24 cellular contexts compared by ENCODE assay signal in the genomic region with DNA sequence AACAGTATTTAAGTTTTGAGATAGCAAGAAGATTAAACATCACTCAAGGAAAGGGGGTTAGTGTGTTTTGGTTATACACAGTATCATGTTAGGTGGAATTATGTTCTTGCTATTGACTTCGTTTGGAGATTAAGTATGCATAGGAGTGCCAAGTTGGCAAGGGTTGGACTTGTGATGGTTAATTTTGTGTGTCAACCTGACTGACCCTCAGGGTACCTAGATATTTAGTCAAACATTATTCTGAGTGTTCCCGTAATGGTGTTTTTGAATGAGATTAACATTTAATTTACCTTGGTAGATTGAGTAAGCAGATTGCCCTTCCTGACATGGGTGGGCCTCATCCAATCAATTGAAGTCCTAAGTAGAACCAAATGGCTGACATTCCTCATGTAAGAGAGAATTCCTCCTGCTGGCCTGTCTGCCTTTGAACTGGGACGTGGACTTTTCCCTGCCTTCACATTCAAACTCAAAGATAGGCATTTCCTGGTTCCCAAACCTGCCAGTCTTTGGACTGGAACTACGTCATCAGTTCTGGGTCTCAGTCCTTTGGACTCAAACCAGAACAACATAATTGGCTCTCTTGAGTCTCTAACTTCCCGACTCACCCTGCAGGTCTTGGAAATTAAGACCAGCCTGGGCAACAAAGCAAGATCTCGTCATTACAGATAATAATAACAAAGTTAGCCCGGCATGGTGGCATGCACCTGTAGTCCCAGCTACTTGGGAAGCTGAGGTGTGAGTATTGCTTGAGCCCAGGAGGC. TPM values are rescaled to one million over a fixed set of nuclear protein-coding genes. Genes with fewer than 3 reads are reported as not detected.
DNase-seq lines count a peak whose midpoint lies in the region; ATAC-seq, FAIRE-seq and TF ChIP-seq lines count a peak whose summit lies in the region.
"Had no signal": no experiment of that assay in that cellular context is flagged by ENCODE, and none has a peak within 500 bp of the region (broad histone marks: within the 10 kb centered on the region; RNA-seq: fewer than 3 reads in every experiment).

No MANE protein-coding gene starts in this region.

- peak overlapping the region; percentile 24 for H3K27ac Mint-ChIP-seq in Caco-2 (ENCODE audit: unreplicated experiment)
- H3K27ac Mint-ChIP-seq: B cell; CD14-positive monocyte; CD4-positive, alpha-beta memory T cell; CD4-positive, CD25-positive, alpha-beta regulatory T cell had no signal

- POLR2A ChIA-PET in Caco-2 (lab: Charles Lee) (no interaction called here), HepG2 (lab: Yijun Ruan, JAX) (no interaction called here)

- CTCF ChIA-PET in Caco-2 (lab: Charles Lee) (no interaction called here), HepG2 (lab: Yijun Ruan, JAX; ENCODE audit: low intra/inter-chr PET ratio, low total read pairs) (no interaction called here)

- TF ChIP-seq POLR2A in HepG2 (IDR thresholded peaks at IDR 0.05; ENCODE audit: insufficient read depth in 1 of 2, low read depth in 2 of 2, low read length in 2 of 2) = no peak

- no peaks in the 10 kb centered on the region for H3K36me3 Mint-ChIP-seq in Caco-2 (ENCODE audit: insufficient read depth, unreplicated experiment)
- H3K36me3 Mint-ChIP-seq: CD14-positive monocyte; CD4-positive, alpha-beta memory T cell; CD4-positive, CD25-positive, alpha-beta regulatory T cell; CD8-positive, alpha-beta memory T cell had no signal

- TF ChIP-seq CTCF in Caco-2 (IDR thresholded peaks at IDR 0.05; ENCODE audit: insufficient read depth in 1 of 2, low read depth in 1 of 2, low read length in 1 of 2, severe bottlenecking in 1 of 2, unreplicated experiment in 1 of 2) = no peak
- no peak for TF ChIP-seq CTCF in HepG2 (CRISPR knock-in tag; IDR thresholded peaks at IDR 0.05)
- no peak for TF ChIP-seq CTCF in BE2C (IDR thresholded peaks at IDR 0.05; ENCODE audit: low read depth, low read length)

- DNase-seq in Caco-2 (peak in 1 of 2 experiments; percentile 45), HepG2 (ENCODE audit: low spot score) (peak; percentile 86), small intestine (peak; percentile 44), GM23248 (no peak), BE2C (no peak)
- DNase-seq: AML-193; C1 segment of cervical spinal cord; Calu3; CD4-positive, alpha-beta memory T cell; CD4-positive, CD25-positive, alpha-beta regulatory T cell; CD8-positive, alpha-beta memory T cell; COR-L47; DMS79 treated with DMSO at 0.1 percent for 48 hours; GF-D8 had no signal

- no peak for FAIRE-seq in HepG2 (lab: Jason Lieb, UNC)
- FAIRE-seq in small intestine (lab: Jason Lieb, UNC) = no peak
- FAIRE-seq: A549, D721Med, G401.6, GM12891, GM19239 had no signal

- no peaks in the 10 kb centered on the region for H3K27me3 ChIP-seq in Caco-2 (replicated peaks; ENCODE audit: control insufficient read depth, insufficient read depth, low read length)
- no peaks in the 10 kb centered on the region for H3K27me3 ChIP-seq in HepG2 (ENCODE audit: control insufficient read depth in 1 of 2, insufficient read depth in 2 of 2, low read length in 2 of 2)
- H3K27me3 ChIP-seq in small intestine (ENCODE audit: control insufficient read depth in 2 of 2, insufficient read depth in 2 of 2, low read length in 2 of 2) = no peaks in the 10 kb centered on the region
- no peaks in the 10 kb centered on the region; the same call in 1 of the 2 replicates for H3K27me3 ChIP-seq in GM23248 (replicated peaks; ENCODE audit: insufficient read depth)
- H3K27me3 ChIP-seq in BE2C = peaks cover 4% of the 10 kb centered on the region; the same call in 1 of the 2 replicates
- H3K27me3 ChIP-seq: BLaER1 had no signal

- no peaks in the 10 kb centered on the region for H3K36me3 ChIP-seq in Caco-2 (ENCODE audit: control insufficient read depth, insufficient read depth, low read length)
- no peaks in the 10 kb centered on the region for H3K36me3 ChIP-seq in HepG2 (replicated peaks in 1 of 2; ENCODE audit: control insufficient read depth in 1 of 2, insufficient read depth in 2 of 2, low read length in 2 of 2)
- H3K36me3 ChIP-seq in small intestine (ENCODE audit: control insufficient read depth in 2 of 2, insufficient read depth in 2 of 2, low read length in 2 of 2) = no peaks in the 10 kb centered on the region
- H3K36me3 ChIP-seq in GM23248 (ENCODE audit: low read depth) = no peaks in the 10 kb centered on the region
- H3K36me3 ChIP-seq in BE2C = no peaks in the 10 kb centered on the region
- H3K36me3 ChIP-seq: BLaER1 had no signal

- H3K27me3 Mint-ChIP-seq in Caco-2 (ENCODE audit: insufficient read depth, unreplicated experiment) = no peaks in the 10 kb centered on the region

- H3K79me2 ChIP-seq in HepG2 (ENCODE audit: insufficient read depth, low read length) (no peaks in the 10 kb centered on the region), GM23248 (ENCODE audit: insufficient read depth) (no peaks in the 10 kb centered on the region)

- H3K4me1 Mint-ChIP-seq in Caco-2 (ENCODE audit: low read depth, unreplicated experiment) = peaks cover 14% of the 10 kb centered on the region
- H3K4me1 Mint-ChIP-seq: B cell; CD14-positive monocyte; CD4-positive, alpha-beta memory T cell; CD4-positive, CD25-positive, alpha-beta regulatory T cell; CD8-positive, alpha-beta memory T cell had no signal

- TF ChIP-seq EP300 in HepG2 (IDR thresholded peaks at IDR 0.05; ENCODE audit: low read depth in 2 of 2, low read length in 2 of 2) (peak in 1 of 2 experiments; percentile 74; a peak in 2 of 4 replicates), HepG2 (CRISPR knock-in tag; IDR thresholded peaks at IDR 0.05; ENCODE audit: borderline replicate concordance) (peak; percentile 51)

- H3K9me2 ChIP-seq in GM23248 (ENCODE audit: insufficient read depth) = no peaks in the 10 kb centered on the region

- 29% methylated on average over 7 of the region's 7 CpGs for WGBS in HepG2 (ENCODE audit: low lambda C conversion rate)
- 41 to 61% (median 46%) methylated on average over 7 of the region's 7 CpGs for WGBS in small intestine, 3 donors
- 16 to 18% methylated on average over 7 of the region's 7 CpGs for WGBS in GM23248 (ENCODE audit: low coverage in 1 of 2, low lambda C conversion rate in 2 of 2, missing lambda C conversion rate in 2 of 2), 2 experiments

- in situ Hi-C loops in HepG2 (cut with HindIII; ENCODE audit: extremely low pct_ligation_motif_present, low pct_unique_long_range_greater_than_20kb) (no loop called here), GM23248 (cut with MboI) (no loop called here)

- H3K9ac ChIP-seq in HepG2 (ENCODE audit: insufficient read depth, low read depth, low read length) = peak overlapping the region; percentile 37; the same call in 1 of the 2 replicates
- H3K9ac ChIP-seq in GM23248 = no peak overlapping the region
- H3K9ac ChIP-seq: BLaER1 had no signal

- H3K4me2 ChIP-seq in HepG2 (ENCODE audit: low read depth, low read length) (peak overlapping the region; percentile 63), GM23248 (ENCODE audit: unreplicated experiment) (no peak overlapping the region)
- H3K4me2 ChIP-seq: A549, BLaER1 had no signal

- intact Hi-C loops in Caco-2 (cut with micrococcal nuclease; ENCODE audit: unreplicated experiment) (no loop called here), HepG2 (cut with micrococcal nuclease; ENCODE audit: unreplicated experiment) (no loop called here)

- H3K4me1 ChIP-seq in Caco-2 = peaks cover 9% of the 10 kb centered on the region
- H3K4me1 ChIP-seq in HepG2 (ENCODE audit: insufficient read depth, low read length) = peaks cover 53% of the 10 kb centered on the region
- no peaks in the 10 kb centered on the region for H3K4me1 ChIP-seq in small intestine (ENCODE audit: control insufficient read depth in 2 of 2, insufficient read depth in 1 of 2, low read depth in 1 of 2, low read length in 1 of 2)
- no peaks in the 10 kb centered on the region for H3K4me1 ChIP-seq in GM23248 (ENCODE audit: insufficient read depth)
- no peaks in the 10 kb centered on the region for H3K4me1 ChIP-seq in BE2C
- H3K4me1 ChIP-seq: A549, BLaER1 had no signal

- H3K4me3 ChIP-seq in Caco-2 (ENCODE audit: low read depth, low read length) = no peak overlapping the region
- H3K4me3 ChIP-seq in HepG2 (replicated peaks in 1 of 3; ENCODE audit: insufficient read depth in 1 of 3, low read depth in 2 of 3, low read length in 3 of 3) = peak overlapping the region in 1 of 3 experiments; percentile 6; a peak in 1 of 6 replicates
- no peak overlapping the region for H3K4me3 ChIP-seq in small intestine (ENCODE audit: low read depth in 1 of 2, low read length in 2 of 2)
- H3K4me3 ChIP-seq in GM23248 = no peak overlapping the region
- no peak overlapping the region for H3K4me3 ChIP-seq in BE2C (ENCODE audit: low read depth, low read length)
- H3K4me3 ChIP-seq: A549, BLaER1 had no signal

- no peak for TF ChIP-seq RAD21 in HepG2 (CRISPR knock-in tag; IDR thresholded peaks at IDR 0.05)

- ATAC-seq in HepG2 (peak; percentile 94), HG03025 (IDR thresholded peaks at IDR 0.05; ENCODE audit: low FRiP score, unreplicated experiment) (no peak)
- ATAC-seq: A549 had no signal

- H2AFZ ChIP-seq in HepG2 (ENCODE audit: low read length) (peak overlapping the region; percentile 5), GM23248 (no peak overlapping the region)

- BruUV-seq in Caco-2 (replicated peaks; lab: Mats Ljungman, UMichigan) (no TSS peak), HepG2 (replicated peaks; lab: Mats Ljungman, UMichigan) (no TSS peak)

- H3K9me3 ChIP-seq in Caco-2 (peaks cover 12% of the 10 kb centered on the region), HepG2 (ENCODE audit: low read length) (no peaks in the 10 kb centered on the region), small intestine (ENCODE audit: control insufficient read depth, low read depth) (no peaks in the 10 kb centered on the region), GM23248 (ENCODE audit: low read depth) (no peaks in the 10 kb centered on the region), BE2C (no peaks in the 10 kb centered on the region; the same call in 1 of the 2 replicates)
- H3K9me3 ChIP-seq: A549, BLaER1 had no signal

- H4K20me1 ChIP-seq in HepG2 (ENCODE audit: insufficient read depth, low read length) (no peaks in the 10 kb centered on the region), GM23248 (ENCODE audit: insufficient read depth) (no peaks in the 10 kb centered on the region)
- H4K20me1 ChIP-seq: BLaER1 had no signal

- no peak overlapping the region for H3K4me3 Mint-ChIP-seq in Caco-2 (ENCODE audit: unreplicated experiment)
- H3K4me3 Mint-ChIP-seq: B cell; CD14-positive monocyte; CD4-positive, alpha-beta memory T cell; CD4-positive, CD25-positive, alpha-beta regulatory T cell; CD8-positive, alpha-beta memory T cell had no signal

- H3K27ac ChIP-seq in HepG2 (ENCODE audit: extremely low read length, insufficient read depth, low read length) (peak overlapping the region; percentile 75), small intestine (ENCODE audit: low read depth in 1 of 2, low read length in 1 of 2) (no peak overlapping the region), GM23248 (no peak overlapping the region)
- H3K27ac ChIP-seq: 22Rv1, A549, BLaER1 had no signal

- peaks cover 27% of the 10 kb centered on the region for H3K9me3 Mint-ChIP-seq in Caco-2 (ENCODE audit: unreplicated experiment)
- H3K9me3 Mint-ChIP-seq: CD8-positive, alpha-beta memory T cell had no signal

- H3F3A ChIP-seq in GM23248 (ENCODE audit: insufficient read depth) = no peaks in the 10 kb centered on the region

RNA-seq across cellular contexts. Expression of a gene that starts 38.6 kb away (rescaled TPM):
- total RNA-seq in Caco-2 (2022) (49.3 and 50.9 TPM in 2 replicates), HepG2 (2016; rRNA removed; fragmentation: Illumina TruSeq; extraction: Trizol) (45.9 and 48.5 TPM in 2 replicates)
- total RNA-seq in HepG2 (2016; cell fraction: cytosol; rRNA removed; fragmentation: Illumina TruSeq; extraction: Trizol; ENCODE audit: low read depth) = 45.7 and 46.3 TPM in 2 replicates
- 42.5 and 48.4 TPM in 2 replicates for total RNA-seq in HepG2 (2016; cell fraction: insoluble cytoplasmic fraction; rRNA removed; fragmentation: Illumina TruSeq; extraction: Trizol)
- 46.5 and 51.9 TPM in 2 replicates for total RNA-seq in HepG2 (2016; cell fraction: membrane; rRNA removed; fragmentation: Illumina TruSeq; extraction: Trizol)
- 38.7 and 39.4 TPM in 2 replicates for total RNA-seq in HepG2 (2016; cell fraction: nucleus; rRNA removed; fragmentation: Illumina TruSeq; extraction: Trizol)
- polyA plus RNA-seq in HepG2 (2011; rRNA removed) (54.3 and 65.0 TPM in 2 replicates), small intestine (10 to 100 TPM in 1 of 3 donors, 1 to 10 TPM in 2; 8.1 to 21.8 (median 8.4) TPM), GM23248 (2016; fragmentation: Nextera tagmentation; extraction: Ambion mirVana) (10.9 TPM in 2 replicates)
- 24.9 and 45.2 TPM in 2 replicates for polyA plus RNA-seq in HepG2 (2011; cell fraction: cytosol; rRNA removed)
- 31.1 and 32.0 TPM in 2 replicates for polyA plus RNA-seq in HepG2 (2011; cell fraction: nucleus; rRNA removed)
- 62.6 and 65.9 TPM in 2 replicates for polyA plus RNA-seq in HepG2 (2012)
- 15.7 and 17.5 TPM in 2 replicates for polyA plus RNA-seq in HepG2 (2016; cell fraction: cytosol; fragmentation: Illumina TruSeq; extraction: Trizol; ENCODE audit: low read depth)
- 41.7 and 46.6 TPM in 2 replicates for polyA plus RNA-seq in HepG2 (2016; cell fraction: insoluble cytoplasmic fraction; fragmentation: Illumina TruSeq; extraction: Trizol; ENCODE audit: low read depth)
- polyA plus RNA-seq in HepG2 (2016; cell fraction: membrane; fragmentation: Illumina TruSeq; extraction: Trizol; ENCODE audit: low read depth) = 30.7 and 34.5 TPM in 2 replicates
- 29.4 and 32.1 TPM in 2 replicates for polyA plus RNA-seq in HepG2 (2016; cell fraction: nucleus; fragmentation: Illumina TruSeq; extraction: Trizol; ENCODE audit: insufficient read depth, low read depth)
- polyA minus RNA-seq in HepG2 (2011; rRNA and poly(A)+ RNA removed; ENCODE audit: low replicate concordance) = 13.4 and 27.0 TPM in 2 replicates
- polyA minus RNA-seq in HepG2 (2011; cell fraction: cytosol; rRNA and poly(A)+ RNA removed) = 29.1 and 30.3 TPM in 2 replicates
- 144 and 175 TPM in 2 replicates for polyA minus RNA-seq in HepG2 (2011; cell fraction: nucleus; rRNA and poly(A)+ RNA removed)
- 13.0 and 15.3 TPM in 2 replicates for total RNA-seq in GM23248 (2014; rRNA removed; shearing (Covaris generic))
- polyA plus RNA-seq in BE2C (2012; ENCODE audit: insufficient read depth, insufficient read length, low read depth) = 27.6 TPM

Comparison
In these comparisons a context has a peak if more than half of its experiments do, and no peak if none do; other contexts are left out.
1. DNase-seq: peak in HepG2 (single experiment) and small intestine (single experiment); none in GM23248 (single experiment) and BE2C (single experiment).